Comparison of ENCODE assay signal across 1 cellular context in genomic region chr19:1410136-1410786, GRCh38.
TF ChIP-seq lines count a peak whose summit lies in the region.

No MANE protein-coding gene starts in this region.

TF ChIP-seq in GM12878, 131 proteins besides CTCF, POLR2A, EP300 and RAD21:
- TF ChIP-seq EGR1 (IDR thresholded peaks at IDR 0.05; ENCODE audit: borderline replicate concordance in 1 of 2, low read depth in 2 of 2, low read length in 2 of 2) (no peak), ETV6 (conservative IDR thresholded peaks at IDR 0.05 in 1 of 2, IDR thresholded peaks at IDR 0.05 in 1 of 2; ENCODE audit: borderline replicate concordance in 1 of 2, low read depth in 1 of 2) (no peak), FOS (IDR thresholded peaks at IDR 0.05; ENCODE audit: borderline replicate concordance, extremely low read depth, insufficient read length) (no peak), TCF3 (IDR thresholded peaks at IDR 0.05; ENCODE audit: borderline replicate concordance, insufficient read depth, low read depth, low read length) (no peak)
